8 cellular contexts compared by ENCODE assay signal in genomic region chr10:84308481-84309304, GRCh38. TPM values are rescaled to one million over a fixed set of nuclear protein-coding genes. Genes with fewer than 3 reads are reported as not detected.
DNase-seq lines count a peak whose midpoint lies in the region; ATAC-seq, FAIRE-seq and TF ChIP-seq lines count a peak whose summit lies in the region.

No MANE protein-coding gene starts in this region.

- peaks cover 11% of the 10 kb centered on the region for H3K9me3 Mint-ChIP-seq in T-helper 1 cell treated with Interleukin-12 subunit alpha and Interleukin-12 subunit beta and Interleukin-4 antibody, amounts not matched to agents 30 μg/mL and 1 μg/mL, for 36 hours

- peak overlapping the region; percentile 43 for H3K4me3 Mint-ChIP-seq in T-helper 1 cell treated with Interleukin-12 subunit alpha and Interleukin-12 subunit beta and Interleukin-4 antibody, amounts not matched to agents 30 μg/mL and 1 μg/mL, for 36 hours

- H3K4me1 Mint-ChIP-seq in T-helper 1 cell treated with Interleukin-12 subunit alpha and Interleukin-12 subunit beta and Interleukin-4 antibody, amounts not matched to agents 30 μg/mL and 1 μg/mL, for 36 hours (ENCODE audit: low read depth) = peaks cover 37% of the 10 kb centered on the region

- no peak for TF ChIP-seq POLR2A in GM12892 (IDR thresholded peaks at IDR 0.05; ENCODE audit: low read depth, low read length)

- DNase-seq in dedifferentiated amniotic fluid mesenchymal stem cell (ENCODE audit: extremely low spot score) = peak; percentile 15
- DNase-seq in smooth muscle cell of the brain vasculature (ENCODE audit: low read depth, low spot score) = peak; percentile 45
- DNase-seq in NCI-H2081 treated with DMSO at 0.1 percent for 48 hours (lab: John Stamatoyannopoulos, UW) = no peak
- DNase-seq in GM12892 (ENCODE audit: insufficient read length) = no peak
- no peak for DNase-seq in GM19239 (ENCODE audit: insufficient read length, low spot score)

- H3K27me3 Mint-ChIP-seq in T-helper 1 cell treated with Interleukin-12 subunit alpha and Interleukin-12 subunit beta and Interleukin-4 antibody, amounts not matched to agents 30 μg/mL and 1 μg/mL, for 36 hours (ENCODE audit: low read depth) = peaks cover 16% of the 10 kb centered on the region

- FAIRE-seq in GM12892 (lab: Jason Lieb, UNC) (no peak), GM19239 (lab: Jason Lieb, UNC) (no peak)

- H3K27ac Mint-ChIP-seq in T-helper 1 cell treated with Interleukin-12 subunit alpha and Interleukin-12 subunit beta and Interleukin-4 antibody, amounts not matched to agents 30 μg/mL and 1 μg/mL, for 36 hours = peak overlapping the region; percentile 58

- peaks cover 8% of the 10 kb centered on the region for H3K36me3 Mint-ChIP-seq in T-helper 1 cell treated with Interleukin-12 subunit alpha and Interleukin-12 subunit beta and Interleukin-4 antibody, amounts not matched to agents 30 μg/mL and 1 μg/mL, for 36 hours (ENCODE audit: low read depth)

- peak; percentile 61 for ATAC-seq in GM18498 (IDR thresholded peaks at IDR 0.05; ENCODE audit: unreplicated experiment)
- peak; percentile 64 for ATAC-seq in HG03442 (IDR thresholded peaks at IDR 0.05; ENCODE audit: unreplicated experiment)

RNA-seq across cellular contexts. Expression of gene CCSER2, which starts 19.7 kb away (rescaled TPM):
- polyA plus RNA-seq in GM12892 (2012; ENCODE audit: missing spikeins) = 10.1 TPM

Comparison
In these comparisons a context has a peak if more than half of its experiments do, and no peak if none do; other contexts are left out.
1. DNase-seq: peak in dedifferentiated amniotic fluid mesenchymal stem cell (single experiment) and smooth muscle cell of the brain vasculature (single experiment); none in NCI-H2081 treated with DMSO at 0.1 percent for 48 hours (single experiment), GM12892 (single experiment) and GM19239 (single experiment).